Comparison of ENCODE assay signal across 14 cellular contexts in the genomic region with DNA sequence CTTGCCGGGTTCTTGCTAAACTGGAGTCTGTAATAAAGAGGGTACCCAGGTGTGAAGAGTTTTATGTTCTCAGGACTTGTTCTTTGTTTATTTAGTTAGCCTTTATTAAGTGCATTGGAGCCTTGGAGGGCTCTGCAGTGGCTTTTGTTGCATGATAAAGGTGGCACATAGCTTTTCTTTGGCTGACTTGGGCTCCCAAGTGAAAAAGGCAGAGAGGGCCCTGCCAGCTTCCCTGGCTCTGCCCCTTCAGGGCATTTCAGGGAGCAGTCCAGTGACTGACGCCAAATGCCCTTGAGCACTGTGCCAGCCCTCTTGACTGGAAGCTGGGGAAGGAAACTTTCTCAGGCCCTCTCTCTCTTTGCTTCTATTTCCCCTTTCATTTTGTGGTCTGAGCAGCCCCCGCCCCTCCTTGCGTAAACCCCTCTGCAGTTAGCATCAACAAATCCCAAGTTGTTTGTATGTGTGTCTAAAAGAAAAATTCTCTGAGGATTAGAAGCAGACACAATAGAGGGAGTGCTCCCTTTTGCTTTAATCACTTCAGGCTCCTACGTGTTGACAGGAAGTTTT.
A peak's percentile ranks its signal among the peaks of the same experiment; 100 is the strongest.
DNase-seq lines count a peak whose midpoint lies in the region; ATAC-seq and TF ChIP-seq lines count a peak whose summit lies in the region.
"Had no signal": no experiment of that assay in that cellular context is flagged by ENCODE, and none has a peak within 500 bp of the region (broad histone marks: within the 10 kb centered on the region; RNA-seq: fewer than 3 reads in every experiment).

No MANE protein-coding gene starts in this region.

- no peak for ATAC-seq in activated T-helper 17 cell treated with anti-CD3 and anti-CD28 coated beads, Interleukin-2, amount 50 U/mL, for 72 hours (replicated peaks)
- ATAC-seq in HG02610 (IDR thresholded peaks at IDR 0.05; ENCODE audit: unreplicated experiment): no peak

- H3F3A ChIP-seq in neural progenitor cell (ENCODE audit: low read depth): no peaks in the 10 kb centered on the region

- peaks cover 0 to 7% (median 0%) of the 10 kb centered on the region in 11 experiments; a peak in 3 of 22 replicates for H4K20me1 ChIP-seq in BLaER1 treated with 17β-estradiol and CSF1 and Interleukin-3, amounts not matched to agents 10 nM and 100 nM
- H4K20me1 ChIP-seq in neural progenitor cell (ENCODE audit: low read depth) (no peaks in the 10 kb centered on the region), OCI-LY7 (ENCODE audit: insufficient read depth, low read length) (no peaks in the 10 kb centered on the region)

- no peak for TF ChIP-seq POLR2A in NB4 (IDR thresholded peaks at IDR 0.05; ENCODE audit: extremely low read depth, insufficient read length)

- peaks cover 10% of the 10 kb centered on the region for H3K27me3 Mint-ChIP-seq in neural progenitor cell (ENCODE audit: insufficient read depth, low read depth)
- no peaks in the 10 kb centered on the region for H3K27me3 Mint-ChIP-seq in activated T-helper 17 cell treated with anti-CD3 and anti-CD28 coated beads, Interleukin-2, amount 50 U/mL, for 72 hours
- H3K27me3 Mint-ChIP-seq: activated naive CD8-positive, alpha-beta T cell treated with anti-CD3 and anti-CD28 coated beads for 36 hours; CD4-positive, alpha-beta T cell had no signal

- CTCF ChIA-PET in OCI-LY7 (lab: Charles Lee; ENCODE audit: unreplicated experiment): no interaction called here

- H3K27ac Mint-ChIP-seq in neural progenitor cell: peak overlapping the region; percentile 28
- no peak overlapping the region for H3K27ac Mint-ChIP-seq in activated T-helper 17 cell treated with anti-CD3 and anti-CD28 coated beads, Interleukin-2, amount 50 U/mL, for 72 hours
- H3K27ac Mint-ChIP-seq: CD4-positive, alpha-beta T cell had no signal

- no peak overlapping the region for H2AFZ ChIP-seq in neural progenitor cell (replicated peaks)
- no peak overlapping the region for H2AFZ ChIP-seq in OCI-LY7 (ENCODE audit: low read length)
- H2AFZ ChIP-seq: parathyroid adenoma had no signal

- no TSS peak for BruUV-seq in OCI-LY7 (replicated peaks; lab: Mats Ljungman, UMichigan)

- H3K4me1 Mint-ChIP-seq in neural progenitor cell: peaks cover 67% of the 10 kb centered on the region
- H3K4me1 Mint-ChIP-seq in activated T-helper 17 cell treated with anti-CD3 and anti-CD28 coated beads, Interleukin-2, amount 50 U/mL, for 72 hours: no peaks in the 10 kb centered on the region

- peak overlapping the region in 8 of 10 experiments; percentile 3 to 49 (median 34); a peak in 11 of 20 replicates for H3K4me3 ChIP-seq in BLaER1 treated with 17β-estradiol and CSF1 and Interleukin-3, amounts not matched to agents 10 nM and 100 nM
- peak overlapping the region; percentile 16 for H3K4me3 ChIP-seq in NB4 (ENCODE audit: low read depth, low read length)
- H3K4me3 ChIP-seq in fibroblast of villous mesenchyme (ENCODE audit: low read depth, low read length): no peak overlapping the region
- no peak overlapping the region for H3K4me3 ChIP-seq in neural progenitor cell
- H3K4me3 ChIP-seq in OCI-LY7 (ENCODE audit: low read depth, low read length, poor library complexity, severe bottlenecking): no peak overlapping the region
- H3K4me3 ChIP-seq: SK-N-MC had no signal

- H3K27ac ChIP-seq in BLaER1 treated with 17β-estradiol and CSF1 and Interleukin-3, amounts not matched to agents 10 nM and 100 nM: peak overlapping the region; percentile 66 to 91 (median 80); a peak in 21 of 22 replicates
- H3K27ac ChIP-seq in neural progenitor cell: no peak overlapping the region
- H3K27ac ChIP-seq in OCI-LY7 (ENCODE audit: low read depth, low read length, poor library complexity, severe bottlenecking): no peak overlapping the region
- H3K27ac ChIP-seq: parathyroid adenoma, SK-N-MC had no signal

- H3K4me2 ChIP-seq in BLaER1 treated with 17β-estradiol and CSF1 and Interleukin-3, amounts not matched to agents 10 nM and 100 nM: peak overlapping the region; percentile 64 to 90 (median 77)
- H3K4me2 ChIP-seq in neural progenitor cell (peak overlapping the region; percentile 52), OCI-LY7 (ENCODE audit: low read length) (no peak overlapping the region)

- H3K79me2 ChIP-seq in neural progenitor cell (ENCODE audit: low read depth): no peaks in the 10 kb centered on the region
- H3K79me2 ChIP-seq in OCI-LY7 (ENCODE audit: insufficient read depth, low read depth, low read length): no peaks in the 10 kb centered on the region
- H3K79me2 ChIP-seq: parathyroid adenoma had no signal

- H3K9ac ChIP-seq in BLaER1 treated with 17β-estradiol and CSF1 and Interleukin-3, amounts not matched to agents 10 nM and 100 nM: peak overlapping the region; percentile 40 to 78 (median 66); a peak in 20 of 22 replicates
- H3K9ac ChIP-seq in neural progenitor cell: no peak overlapping the region
- H3K9ac ChIP-seq: parathyroid adenoma had no signal

- H3K4me1 ChIP-seq in BLaER1 treated with 17β-estradiol and CSF1 and Interleukin-3, amounts not matched to agents 10 nM and 100 nM: peaks cover 40 to 78% (median 54%) of the 10 kb centered on the region in 10 experiments
- H3K4me1 ChIP-seq in neural progenitor cell (peaks cover 15% of the 10 kb centered on the region), OCI-LY7 (ENCODE audit: insufficient read depth, low read length, poor library complexity, severe bottlenecking) (no peaks in the 10 kb centered on the region)

- intact Hi-C loops in OCI-LY7 (cut with micrococcal nuclease; ENCODE audit: unreplicated experiment): no loop called here

- no peaks in the 10 kb centered on the region for H3K9me3 ChIP-seq in BLaER1 treated with 17β-estradiol and CSF1 and Interleukin-3, amounts not matched to agents 10 nM and 100 nM (replicated peaks in 1 of 11)
- H3K9me3 ChIP-seq in neural progenitor cell (ENCODE audit: low read depth) (no peaks in the 10 kb centered on the region), OCI-LY7 (ENCODE audit: low read length) (no peaks in the 10 kb centered on the region)

- POLR2A ChIA-PET in OCI-LY7 (lab: Charles Lee): no interaction called here

- no peak overlapping the region for H3K4me3 Mint-ChIP-seq in neural progenitor cell
- H3K4me3 Mint-ChIP-seq in activated T-helper 17 cell treated with anti-CD3 and anti-CD28 coated beads, Interleukin-2, amount 50 U/mL, for 72 hours: no peak overlapping the region
- H3K4me3 Mint-ChIP-seq: activated naive CD8-positive, alpha-beta T cell treated with anti-CD3 and anti-CD28 coated beads for 36 hours; CD4-positive, alpha-beta T cell had no signal

- DNase-seq in NB4 (ENCODE audit: low read depth): peak; percentile 80
- DNase-seq in fibroblast of villous mesenchyme (ENCODE audit: low read depth): peak; percentile 8
- DNase-seq in neural progenitor cell (ENCODE audit: low spot score): peak; percentile 25
- no peak for DNase-seq in OCI-LY7 (ENCODE audit: low spot score)
- no peak for DNase-seq in effector CD4-positive, alpha-beta T cell
- DNase-seq: activated CD4-positive, alpha-beta T cell treated with anti-CD3 and anti-CD28 coated beads, Interleukin-2, amount 50 U/mL, for 4 hours; activated naive CD8-positive, alpha-beta T cell treated with anti-CD3 and anti-CD28 coated beads for 36 hours; CD4-positive, alpha-beta T cell; NCI-H187 treated with DMSO at 0.1 percent for 48 hours had no signal

- H3K9me3 Mint-ChIP-seq in neural progenitor cell: no peaks in the 10 kb centered on the region
- no peaks in the 10 kb centered on the region for H3K9me3 Mint-ChIP-seq in activated T-helper 17 cell treated with anti-CD3 and anti-CD28 coated beads, Interleukin-2, amount 50 U/mL, for 72 hours
- H3K9me3 Mint-ChIP-seq: activated naive CD8-positive, alpha-beta T cell treated with anti-CD3 and anti-CD28 coated beads for 36 hours; CD4-positive, alpha-beta T cell had no signal

- TF ChIP-seq CTCF in NB4 (IDR thresholded peaks at IDR 0.05; ENCODE audit: low read depth, low read length): no peak
- TF ChIP-seq CTCF in fibroblast of villous mesenchyme (IDR thresholded peaks at IDR 0.05; ENCODE audit: insufficient read depth, low read depth, low read length): no peak
- TF ChIP-seq CTCF in neural progenitor cell (IDR thresholded peaks at IDR 0.05): no peak
- TF ChIP-seq CTCF in OCI-LY7 (conservative IDR thresholded peaks at IDR 0.05; ENCODE audit: low read length): no peak

- H3K9me2 ChIP-seq in OCI-LY7 (ENCODE audit: insufficient read depth, low read length): no peaks in the 10 kb centered on the region

- peaks cover 92 to 100% (median 98%) of the 10 kb centered on the region in 11 experiments for H3K27me3 ChIP-seq in BLaER1 treated with 17β-estradiol and CSF1 and Interleukin-3, amounts not matched to agents 10 nM and 100 nM
- no peaks in the 10 kb centered on the region for H3K27me3 ChIP-seq in neural progenitor cell

- no peaks in the 10 kb centered on the region for H3K36me3 ChIP-seq in BLaER1 treated with 17β-estradiol and CSF1 and Interleukin-3, amounts not matched to agents 10 nM and 100 nM
- no peaks in the 10 kb centered on the region for H3K36me3 ChIP-seq in neural progenitor cell
- no peaks in the 10 kb centered on the region for H3K36me3 ChIP-seq in OCI-LY7 (ENCODE audit: insufficient read depth, low read length)

- H3K36me3 Mint-ChIP-seq in neural progenitor cell: no peaks in the 10 kb centered on the region
- H3K36me3 Mint-ChIP-seq in activated T-helper 17 cell treated with anti-CD3 and anti-CD28 coated beads, Interleukin-2, amount 50 U/mL, for 72 hours (ENCODE audit: low read depth): no peaks in the 10 kb centered on the region
- H3K36me3 Mint-ChIP-seq: activated naive CD8-positive, alpha-beta T cell treated with anti-CD3 and anti-CD28 coated beads for 36 hours had no signal

Comparison
In these comparisons a context has a peak if more than half of its experiments do, and no peak if none do; other contexts are left out.
1. H3K27ac ChIP-seq: peak in BLaER1 treated with 17β-estradiol and CSF1 and Interleukin-3, amounts not matched to agents 10 nM and 100 nM (11 of 11); none in neural progenitor cell (single experiment) and OCI-LY7 (single experiment).
2. H3K4me3 ChIP-seq: peak in BLaER1 treated with 17β-estradiol and CSF1 and Interleukin-3, amounts not matched to agents 10 nM and 100 nM (8 of 10) and NB4 (single experiment); none in fibroblast of villous mesenchyme (single experiment), neural progenitor cell (single experiment) and OCI-LY7 (single experiment).
3. DNase-seq: peak in NB4 (single experiment), fibroblast of villous mesenchyme (single experiment) and neural progenitor cell (single experiment); none in OCI-LY7 (single experiment) and effector CD4-positive, alpha-beta T cell (single experiment).